ENCODE assay signal across 10 cellular contexts in genomic region chr13:51562011-51562671, GRCh38. TPM values are rescaled to one million over a fixed set of nuclear protein-coding genes. Genes with fewer than 3 reads are reported as not detected.
DNase-seq lines count a peak whose midpoint lies in the region; ATAC-seq and TF ChIP-seq lines count a peak whose summit lies in the region.
"Had no signal": no experiment of that assay in that cellular context is flagged by ENCODE, and none has a peak within 500 bp of the region (broad histone marks: within the 10 kb centered on the region; RNA-seq: fewer than 3 reads in every experiment).

No MANE protein-coding gene starts in this region.

- ATAC-seq in activated T-cell treated with anti-CD3 and anti-CD28 coated beads, Interleukin-2, amount 50 U/mL, for 72 hours (replicated peaks in 1 of 2) = peak; percentile 51 to 76
- ATAC-seq in HG02870 (IDR thresholded peaks at IDR 0.05; ENCODE audit: unreplicated experiment) = peak; percentile 80
- ATAC-seq: HCT116 had no signal

- H3K27ac Mint-ChIP-seq in activated T-cell treated with anti-CD3 and anti-CD28 coated beads, Interleukin-2, amount 50 U/mL, for 72 hours = no peak overlapping the region
- H3K27ac Mint-ChIP-seq in activated T-cell treated with anti-CD3 and anti-CD28 coated beads, Interleukin-2, amount 50 U/mL, for 24 hours = no peak overlapping the region
- peak overlapping the region; percentile 13 for H3K27ac Mint-ChIP-seq in stimulated activated naive CD8-positive, alpha-beta T cell treated with anti-CD3 and anti-CD28 coated beads, Interleukin-15, Interleukin-2, amounts not matched to agents 100 ng/mL and 50 ng/mL, for 24 hours

- DNase-seq in activated T-cell treated with anti-CD3 and anti-CD28 coated beads, Interleukin-2, amount 50 U/mL, for 72 hours = no peak
- DNase-seq in activated T-cell treated with anti-CD3 and anti-CD28 coated beads, Interleukin-2, amount 50 U/mL, for 24 hours = no peak
- peak; percentile 77 for DNase-seq in SIG-M5 treated with dmso at 0.1 percent for 504 hours (lab: John Stamatoyannopoulos, UW; ENCODE audit: unreplicated experiment)
- no peak for DNase-seq in NCI-H187 (lab: John Stamatoyannopoulos, UW)
- no peak for DNase-seq in smooth muscle cell (lab: John Stamatoyannopoulos, UW; ENCODE audit: unreplicated experiment)
- DNase-seq in NCI-H1436 treated with DMSO at 0.1 percent for 48 hours (lab: John Stamatoyannopoulos, UW) = no peak
- DNase-seq: activated CD4-positive, alpha-beta T cell treated with anti-CD3 and anti-CD28 coated beads, Interleukin-2, amount 50 U/mL, for 4 hours had no signal

- H4K20me1 ChIP-seq in smooth muscle cell (ENCODE audit: low read depth) = no peaks in the 10 kb centered on the region

- no peaks in the 10 kb centered on the region for H3K36me3 ChIP-seq in smooth muscle cell (ENCODE audit: low read depth)

- H3K27ac ChIP-seq in smooth muscle cell (ENCODE audit: low read depth) = no peak overlapping the region

- no peaks in the 10 kb centered on the region for H3K27me3 Mint-ChIP-seq in activated T-cell treated with anti-CD3 and anti-CD28 coated beads, Interleukin-2, amount 50 U/mL, for 72 hours (ENCODE audit: low read depth)
- H3K27me3 Mint-ChIP-seq in activated T-cell treated with anti-CD3 and anti-CD28 coated beads, Interleukin-2, amount 50 U/mL, for 24 hours = no peaks in the 10 kb centered on the region
- H3K27me3 Mint-ChIP-seq in stimulated activated naive CD8-positive, alpha-beta T cell treated with anti-CD3 and anti-CD28 coated beads, Interleukin-15, Interleukin-2, amounts not matched to agents 100 ng/mL and 50 ng/mL, for 24 hours = no peaks in the 10 kb centered on the region

- no peak overlapping the region for H3K9ac ChIP-seq in smooth muscle cell (ENCODE audit: low read depth)

- peaks cover 9% of the 10 kb centered on the region for H3F3A ChIP-seq in smooth muscle cell (ENCODE audit: low read depth)

- no peaks in the 10 kb centered on the region for H3K9me3 ChIP-seq in smooth muscle cell (replicated peaks; ENCODE audit: low read depth)

- no peak overlapping the region for H3K4me3 ChIP-seq in smooth muscle cell

- no peak for TF ChIP-seq CTCF in smooth muscle cell (IDR thresholded peaks at IDR 0.05; ENCODE audit: borderline replicate concordance, insufficient read depth, poor library complexity, severe bottlenecking)

- no peaks in the 10 kb centered on the region for H3K4me1 ChIP-seq in smooth muscle cell (ENCODE audit: low read depth)

- H2AFZ ChIP-seq in smooth muscle cell (ENCODE audit: low read depth) = no peak overlapping the region

- no peaks in the 10 kb centered on the region for H3K79me2 ChIP-seq in smooth muscle cell (ENCODE audit: low read depth)

- peaks cover 0 to 1% of the 10 kb centered on the region in 2 donors for H3K36me3 Mint-ChIP-seq in activated T-cell treated with anti-CD3 and anti-CD28 coated beads, Interleukin-2, amount 50 U/mL, for 72 hours (ENCODE audit: insufficient read depth in 2 of 2)
- H3K36me3 Mint-ChIP-seq in activated T-cell treated with anti-CD3 and anti-CD28 coated beads, Interleukin-2, amount 50 U/mL, for 24 hours (ENCODE audit: low read depth) = no peaks in the 10 kb centered on the region
- no peaks in the 10 kb centered on the region for H3K36me3 Mint-ChIP-seq in stimulated activated naive CD8-positive, alpha-beta T cell treated with anti-CD3 and anti-CD28 coated beads, Interleukin-15, Interleukin-2, amounts not matched to agents 100 ng/mL and 50 ng/mL, for 24 hours (ENCODE audit: low read depth)

- peaks cover 29% of the 10 kb centered on the region for H3K4me1 Mint-ChIP-seq in activated T-cell treated with anti-CD3 and anti-CD28 coated beads, Interleukin-2, amount 50 U/mL, for 72 hours (ENCODE audit: low read depth)
- H3K4me1 Mint-ChIP-seq in activated T-cell treated with anti-CD3 and anti-CD28 coated beads, Interleukin-2, amount 50 U/mL, for 24 hours (ENCODE audit: low read depth) = peaks cover 24% of the 10 kb centered on the region
- peaks cover 30% of the 10 kb centered on the region for H3K4me1 Mint-ChIP-seq in stimulated activated naive CD8-positive, alpha-beta T cell treated with anti-CD3 and anti-CD28 coated beads, Interleukin-15, Interleukin-2, amounts not matched to agents 100 ng/mL and 50 ng/mL, for 24 hours (ENCODE audit: low read depth)

- H3K4me2 ChIP-seq in smooth muscle cell = no peak overlapping the region

- no peaks in the 10 kb centered on the region for H3K27me3 ChIP-seq in smooth muscle cell (ENCODE audit: low read depth)

- peak overlapping the region in 1 of 2 donors; percentile 26 for H3K4me3 Mint-ChIP-seq in activated T-cell treated with anti-CD3 and anti-CD28 coated beads, Interleukin-2, amount 50 U/mL, for 72 hours
- H3K4me3 Mint-ChIP-seq in activated T-cell treated with anti-CD3 and anti-CD28 coated beads, Interleukin-2, amount 50 U/mL, for 24 hours = no peak overlapping the region
- peak overlapping the region; percentile 14 for H3K4me3 Mint-ChIP-seq in stimulated activated naive CD8-positive, alpha-beta T cell treated with anti-CD3 and anti-CD28 coated beads, Interleukin-15, Interleukin-2, amounts not matched to agents 100 ng/mL and 50 ng/mL, for 24 hours

- 85% methylated on average over 9 of the region's 9 CpGs for WGBS in smooth muscle cell (ENCODE audit: low lambda C conversion rate)

- no peaks in the 10 kb centered on the region for H3K9me3 Mint-ChIP-seq in activated T-cell treated with anti-CD3 and anti-CD28 coated beads, Interleukin-2, amount 50 U/mL, for 72 hours
- no peaks in the 10 kb centered on the region for H3K9me3 Mint-ChIP-seq in activated T-cell treated with anti-CD3 and anti-CD28 coated beads, Interleukin-2, amount 50 U/mL, for 24 hours
- H3K9me3 Mint-ChIP-seq in stimulated activated naive CD8-positive, alpha-beta T cell treated with anti-CD3 and anti-CD28 coated beads, Interleukin-15, Interleukin-2, amounts not matched to agents 100 ng/mL and 50 ng/mL, for 24 hours = peaks cover 3% of the 10 kb centered on the region

RNA-seq across cellular contexts. Expression of gene WDFY2, which starts 22.1 kb away (rescaled TPM):
- total RNA-seq in activated T-cell treated with anti-CD3 and anti-CD28 coated beads, Interleukin-2, amount 50 U/mL, for 72 hours = 10 to 100 TPM; 12.6 to 13.5 TPM
- total RNA-seq in smooth muscle cell = 9.3 and 13.7 TPM in 2 replicates
- 6.6 and 9.8 TPM in 2 replicates for polyA plus RNA-seq in smooth muscle cell
